Comparison of ENCODE assay signal across 8 cellular contexts in genomic region chr4:139454646-139455045, GRCh38. TPM values are rescaled to one million over a fixed set of nuclear protein-coding genes. Genes with fewer than 3 reads are reported as not detected.
DNase-seq lines count a peak whose midpoint lies in the region; ATAC-seq, FAIRE-seq and TF ChIP-seq lines count a peak whose summit lies in the region.

No MANE protein-coding gene starts in this region.

- H3K9me3 ChIP-seq in HepG2 (ENCODE audit: low read length) (no peaks in the 10 kb centered on the region), transverse colon (no peaks in the 10 kb centered on the region)

- no peaks in the 10 kb centered on the region for H3K36me3 ChIP-seq in HepG2 (replicated peaks in 1 of 2; ENCODE audit: control insufficient read depth in 1 of 2, insufficient read depth in 2 of 2, low read length in 2 of 2)
- H3K36me3 ChIP-seq in transverse colon = no peaks in the 10 kb centered on the region

- H3K4me1 Mint-ChIP-seq in activated naive CD4-positive, alpha-beta T cell treated with anti-CD3 and anti-CD28 coated beads for 36 hours (ENCODE audit: low read depth) = peaks cover 59% of the 10 kb centered on the region
- H3K4me1 Mint-ChIP-seq in activated naive CD8-positive, alpha-beta T cell treated with anti-CD3 and anti-CD28 coated beads, Interleukin-2, amount 10 ng/mL, durations not matched to agents 7 days and 5 days = peaks cover 45% of the 10 kb centered on the region

- H3K27me3 ChIP-seq in HepG2 (ENCODE audit: control insufficient read depth in 1 of 2, insufficient read depth in 2 of 2, low read length in 2 of 2) (no peaks in the 10 kb centered on the region; a peak in 1 of 5 replicates), transverse colon (no peaks in the 10 kb centered on the region)

- H3K27ac ChIP-seq in HepG2 (ENCODE audit: extremely low read length, insufficient read depth, low read length) (peak overlapping the region; percentile 97), transverse colon (peak overlapping the region; percentile 90 to 97 (median 94))

- ATAC-seq in activated naive CD8-positive, alpha-beta T cell treated with anti-CD3 and anti-CD28 coated beads, Interleukin-2, amount 10 ng/mL, durations not matched to agents 7 days and 5 days (ENCODE audit: low read depth) = no peak
- no peak for ATAC-seq in HepG2

- H3K27me3 Mint-ChIP-seq in activated naive CD4-positive, alpha-beta T cell treated with anti-CD3 and anti-CD28 coated beads for 36 hours (ENCODE audit: low read depth) = no peaks in the 10 kb centered on the region
- no peaks in the 10 kb centered on the region for H3K27me3 Mint-ChIP-seq in activated naive CD8-positive, alpha-beta T cell treated with anti-CD3 and anti-CD28 coated beads, Interleukin-2, amount 10 ng/mL, durations not matched to agents 7 days and 5 days

- POLR2A ChIA-PET in activated naive CD8-positive, alpha-beta T cell treated with anti-CD3 and anti-CD28 coated beads, Interleukin-2, amount 10 ng/mL, durations not matched to agents 7 days and 5 days (lab: Charles Lee) = interaction anchor here (2.0 kb wide), 1 partner anchor 102 kb away, joined by 20 read pairs; the partner anchor contains the start of gene SETD7
- POLR2A ChIA-PET in HepG2 (lab: Yijun Ruan, JAX) = no interaction called here

- BruUV-seq in HepG2 (replicated peaks; lab: Mats Ljungman, UMichigan) = TSS peak; percentile 55

- H3K4me2 ChIP-seq in HepG2 (ENCODE audit: low read depth, low read length) = peak overlapping the region; percentile 81

- H4K20me1 ChIP-seq in HepG2 (ENCODE audit: insufficient read depth, low read length) = peaks cover 7% of the 10 kb centered on the region

- DNase-seq in activated naive CD4-positive, alpha-beta T cell treated with anti-CD3 and anti-CD28 coated beads for 36 hours = no peak
- no peak for DNase-seq in activated naive CD4-positive, alpha-beta T cell (lab: John Stamatoyannopoulos, UW)
- DNase-seq in activated naive CD8-positive, alpha-beta T cell treated with anti-CD3 and anti-CD28 coated beads, Interleukin-2, amount 10 ng/mL, durations not matched to agents 7 days and 5 days = no peak
- DNase-seq in HepG2 (ENCODE audit: low spot score) (no peak), transverse colon (no peak), NCI-H510A treated with DMSO at 0.1 percent for 48 hours (lab: John Stamatoyannopoulos, UW) (no peak), COLO668 (lab: John Stamatoyannopoulos, UW; ENCODE audit: unreplicated experiment) (no peak), midbrain (lab: John Stamatoyannopoulos, UW) (no peak)

- H3K36me3 Mint-ChIP-seq in activated naive CD4-positive, alpha-beta T cell treated with anti-CD3 and anti-CD28 coated beads for 36 hours (ENCODE audit: low read depth) = peaks cover 2% of the 10 kb centered on the region
- peaks cover 10% of the 10 kb centered on the region for H3K36me3 Mint-ChIP-seq in activated naive CD8-positive, alpha-beta T cell treated with anti-CD3 and anti-CD28 coated beads, Interleukin-2, amount 10 ng/mL, durations not matched to agents 7 days and 5 days

- TF ChIP-seq CTCF in HepG2 (CRISPR knock-in tag; IDR thresholded peaks at IDR 0.05) (no peak), transverse colon (IDR thresholded peaks at IDR 0.05) (no peak)

- H2AFZ ChIP-seq in HepG2 (ENCODE audit: low read length) = no peak overlapping the region

- 0% methylated on average over 8 of the region's 8 CpGs for WGBS in HepG2 (ENCODE audit: low lambda C conversion rate)
- 3% methylated on average over 5 to 8 of the region's 8 CpGs for WGBS in transverse colon (ENCODE audit: low coverage in 1 of 2), 2 donors

- peak overlapping the region; percentile 84 for H3K9ac ChIP-seq in HepG2 (ENCODE audit: insufficient read depth, low read depth, low read length)

- no peak for TF ChIP-seq EP300 in HepG2 (IDR thresholded peaks at IDR 0.05; ENCODE audit: low read depth in 2 of 2, low read length in 2 of 2)
- TF ChIP-seq EP300 in HepG2 (CRISPR knock-in tag; IDR thresholded peaks at IDR 0.05; ENCODE audit: borderline replicate concordance) = no peak
- TF ChIP-seq EP300 in transverse colon (IDR thresholded peaks at IDR 0.05; ENCODE audit: low read depth) = no peak

- FAIRE-seq in HepG2 (lab: Jason Lieb, UNC) = no peak

- TF ChIP-seq RAD21 in HepG2 (CRISPR knock-in tag; IDR thresholded peaks at IDR 0.05) = no peak

- in situ Hi-C loops in HepG2 (cut with HindIII; ENCODE audit: extremely low pct_ligation_motif_present, low pct_unique_long_range_greater_than_20kb) = no loop called here
- in situ Hi-C loops in transverse colon (cut with MboI; ENCODE audit: low pct_ligation_motif_present in 1 of 4, low pct_unique_long_range_greater_than_20kb in 1 of 4, low sequenced_read_pairs in 3 of 4) = no loop called here

- H3K4me3 ChIP-seq in HepG2 (replicated peaks in 1 of 3; ENCODE audit: insufficient read depth in 1 of 3, low read depth in 2 of 3, low read length in 3 of 3) (peak overlapping the region; percentile 68 to 95 (median 93)), transverse colon (peak overlapping the region; percentile 51 to 73 (median 62))

- peak overlapping the region; percentile 97 for H3K4me3 Mint-ChIP-seq in activated naive CD4-positive, alpha-beta T cell treated with anti-CD3 and anti-CD28 coated beads for 36 hours
- H3K4me3 Mint-ChIP-seq in activated naive CD8-positive, alpha-beta T cell treated with anti-CD3 and anti-CD28 coated beads, Interleukin-2, amount 10 ng/mL, durations not matched to agents 7 days and 5 days = peak overlapping the region; percentile 96

- TF ChIP-seq POLR2A in HepG2 (IDR thresholded peaks at IDR 0.05; ENCODE audit: insufficient read depth in 1 of 2, low read depth in 2 of 2, low read length in 2 of 2) (no peak), transverse colon (IDR thresholded peaks at IDR 0.05) (no peak)

- peak overlapping the region; percentile 98 for H3K27ac Mint-ChIP-seq in activated naive CD4-positive, alpha-beta T cell treated with anti-CD3 and anti-CD28 coated beads for 36 hours
- H3K27ac Mint-ChIP-seq in activated naive CD8-positive, alpha-beta T cell treated with anti-CD3 and anti-CD28 coated beads, Interleukin-2, amount 10 ng/mL, durations not matched to agents 7 days and 5 days = peak overlapping the region; percentile 90

- no peaks in the 10 kb centered on the region for H3K9me3 Mint-ChIP-seq in activated naive CD4-positive, alpha-beta T cell treated with anti-CD3 and anti-CD28 coated beads for 36 hours
- H3K9me3 Mint-ChIP-seq in activated naive CD8-positive, alpha-beta T cell treated with anti-CD3 and anti-CD28 coated beads, Interleukin-2, amount 10 ng/mL, durations not matched to agents 7 days and 5 days = no peaks in the 10 kb centered on the region

- CTCF ChIA-PET in activated naive CD4-positive, alpha-beta T cell treated with anti-CD3 and anti-CD28 coated beads for 36 hours (lab: Charles Lee) = no interaction called here
- CTCF ChIA-PET in HepG2 (lab: Yijun Ruan, JAX; ENCODE audit: low intra/inter-chr PET ratio, low total read pairs) = no interaction called here

- H3K79me2 ChIP-seq in HepG2 (ENCODE audit: insufficient read depth, low read length) = peaks cover 66% of the 10 kb centered on the region

- intact Hi-C loops in activated naive CD4-positive, alpha-beta T cell treated with anti-CD3 and anti-CD28 coated beads for 36 hours (cut with micrococcal nuclease) = loop anchor here (1.0 to 5.0 kb wide), 3 partner anchors 188 to 918 kb away; partner anchors contain the start of gene SCOC
- intact Hi-C loops in HepG2 (cut with micrococcal nuclease; ENCODE audit: unreplicated experiment) = loop anchor here (5.0 kb wide), 2 partner anchors 43 to 152 kb away; partner anchors contain the start of genes NAA15 and NDUFC1
- intact Hi-C loops in transverse colon (cut with DNase I; ENCODE audit: low total_unique reads) = no loop called here

- H3K4me1 ChIP-seq in HepG2 (ENCODE audit: insufficient read depth, low read length) (peaks cover 69% of the 10 kb centered on the region), transverse colon (peaks cover 15 to 53% (median 26%) of the 10 kb centered on the region in 4 donors)

TF ChIP-seq in HepG2, 621 proteins besides CTCF, POLR2A, EP300 and RAD21:
- TF ChIP-seq ZNF543 (CRISPR knock-in tag; IDR thresholded peaks at IDR 0.05) (no peak), SRF (IDR thresholded peaks at IDR 0.05; ENCODE audit: low read depth, low read length) (no peak), NKX3-1 (CRISPR knock-in tag; IDR thresholded peaks at IDR 0.05) (0 out of 2 replicates have a peak, but pooled peaks have one; percentile 31), POLR2AphosphoS2 (IDR thresholded peaks at IDR 0.05; ENCODE audit: low read depth, low read length) (no peak), NFATC3 (CRISPR knock-in tag; IDR thresholded peaks at IDR 0.05) (no peak), RBAK (CRISPR knock-in tag; IDR thresholded peaks at IDR 0.05) (no peak)

RNA-seq across cellular contexts. Expression of gene RAB33B, which starts 0.7 kb away (rescaled TPM):
- 1 to 10 TPM; 8.0 TPM for total RNA-seq in activated naive CD4-positive, alpha-beta T cell treated with anti-CD3 and anti-CD28 coated beads for 36 hours
- total RNA-seq in activated naive CD8-positive, alpha-beta T cell treated with anti-CD3 and anti-CD28 coated beads, Interleukin-2, amount 10 ng/mL, durations not matched to agents 7 days and 5 days = 1 to 10 TPM; 9.8 to 9.9 TPM
- 8.1 and 8.6 TPM in 2 replicates for total RNA-seq in HepG2 (2016; rRNA removed; fragmentation: Illumina TruSeq; extraction: Trizol)
- total RNA-seq in HepG2 (2016; cell fraction: cytosol; rRNA removed; fragmentation: Illumina TruSeq; extraction: Trizol; ENCODE audit: low read depth) = 1.9 TPM in 2 replicates
- 7.8 and 10.1 TPM in 2 replicates for total RNA-seq in HepG2 (2016; cell fraction: insoluble cytoplasmic fraction; rRNA removed; fragmentation: Illumina TruSeq; extraction: Trizol)
- total RNA-seq in HepG2 (2016; cell fraction: membrane; rRNA removed; fragmentation: Illumina TruSeq; extraction: Trizol) = 6.8 and 7.0 TPM in 2 replicates
- total RNA-seq in HepG2 (2016; cell fraction: nucleus; rRNA removed; fragmentation: Illumina TruSeq; extraction: Trizol) = 5.2 and 6.3 TPM in 2 replicates
- polyA plus RNA-seq in HepG2 (2011; rRNA removed) = 6.3 and 7.6 TPM in 2 replicates
- 4.8 and 5.2 TPM in 2 replicates for polyA plus RNA-seq in HepG2 (2011; cell fraction: cytosol; rRNA removed)
- polyA plus RNA-seq in HepG2 (2011; cell fraction: nucleus; rRNA removed) = 4.7 and 4.9 TPM in 2 replicates
- polyA plus RNA-seq in HepG2 (2012) = 5.0 and 6.3 TPM in 2 replicates
- 0.71 and 0.95 TPM in 2 replicates for polyA plus RNA-seq in HepG2 (2016; cell fraction: cytosol; fragmentation: Illumina TruSeq; extraction: Trizol; ENCODE audit: low read depth)
- polyA plus RNA-seq in HepG2 (2016; cell fraction: insoluble cytoplasmic fraction; fragmentation: Illumina TruSeq; extraction: Trizol; ENCODE audit: low read depth) = 7.8 and 8.4 TPM in 2 replicates
- polyA plus RNA-seq in HepG2 (2016; cell fraction: membrane; fragmentation: Illumina TruSeq; extraction: Trizol; ENCODE audit: low read depth) = 3.5 and 3.7 TPM in 2 replicates
- 6.9 and 7.7 TPM in 2 replicates for polyA plus RNA-seq in HepG2 (2016; cell fraction: nucleus; fragmentation: Illumina TruSeq; extraction: Trizol; ENCODE audit: insufficient read depth, low read depth)
- polyA minus RNA-seq in HepG2 (2011; rRNA and poly(A)+ RNA removed; ENCODE audit: low replicate concordance) = 4.0 and 13.6 TPM in 2 replicates
- polyA minus RNA-seq in HepG2 (2011; cell fraction: cytosol; rRNA and poly(A)+ RNA removed) = 9.8 TPM in 2 replicates
- 9.0 and 9.3 TPM in 2 replicates for polyA minus RNA-seq in HepG2 (2011; cell fraction: nucleus; rRNA and poly(A)+ RNA removed)
- total RNA-seq in transverse colon = 1 to 10 TPM; 6.8 to 8.1 (median 7.1) TPM
